In genomic region chr5:9516591-9516990, GRCh38 we compare ENCODE assay signal across 2 cellular contexts.
TF ChIP-seq lines count a peak whose summit lies in the region.

No MANE protein-coding gene starts in this region.

TF ChIP-seq in liver, 16 proteins besides CTCF, POLR2A, EP300 and RAD21:
- TF ChIP-seq FOXA1 (IDR thresholded peaks at IDR 0.05) (no peak), EGR1 (IDR thresholded peaks at IDR 0.05; ENCODE audit: low read depth in 2 of 2) (no peak), NR2F2 (IDR thresholded peaks at IDR 0.05) (no peak), ATF3 (IDR thresholded peaks at IDR 0.05) (no peak), REST (IDR thresholded peaks at IDR 0.05) (no peak), YY1 (IDR thresholded peaks at IDR 0.05) (no peak), JUND (IDR thresholded peaks at IDR 0.05) (no peak), RXRA (IDR thresholded peaks at IDR 0.05) (no peak)
TF ChIP-seq in liver: peak in this region for 0.

TF ChIP-seq in HepG2, 621 proteins besides CTCF, POLR2A, EP300 and RAD21:
- TF ChIP-seq TRIM24 (CRISPR knock-in tag; IDR thresholded peaks at IDR 0.05) (no peak), ZNF710 (CRISPR knock-in tag; IDR thresholded peaks at IDR 0.05; ENCODE audit: borderline replicate concordance) (no peak), NCOA5 (CRISPR knock-in tag; IDR thresholded peaks at IDR 0.05) (no peak), RORA (CRISPR knock-in tag; IDR thresholded peaks at IDR 0.05) (no peak), TFAP4 (IDR thresholded peaks at IDR 0.05; ENCODE audit: borderline replicate concordance, low read depth) (no peak)
